In genomic region chr15:77897113-77897895, GRCh38 we compare ENCODE assay signal across 8 cellular contexts.
A peak's percentile ranks its signal among the peaks of the same experiment; 100 is the strongest.
DNase-seq lines count a peak whose midpoint lies in the region; ATAC-seq, FAIRE-seq and TF ChIP-seq lines count a peak whose summit lies in the region.
"Not testable (repeated sequence)": the region's sequence is repeated elsewhere in the genome, so short reads cannot be mapped to it uniquely, and the experiment has no call there.

No MANE protein-coding gene starts in this region.

- not testable (repeated sequence) for H3K4me3 Mint-ChIP-seq in natural killer cell treated with Interleukin-12 subunit alpha and Interleukin-12 subunit beta and Interleukin-15 and Interleukin-18, amount 100 ng/mL, for 72 hours

- H3K27ac ChIP-seq in left ventricle myocardium inferior (replicated peaks); kidney (ENCODE audit: low read depth in 2 of 2, low read length in 2 of 2); lower lobe of right lung; psoas muscle; spleen: not testable (repeated sequence)

- intact Hi-C loops in Right ventricle myocardium inferior (cut with DNase I); left ventricle myocardium inferior (cut with micrococcal nuclease); kidney (cut with DNase I); lower lobe of right lung (cut with DNase I); psoas muscle (cut with DNase I); spleen (cut with DNase I; ENCODE audit: low total_unique reads): not testable (repeated sequence)

- not testable (repeated sequence) for H3K4me1 ChIP-seq in BE2C; left ventricle myocardium inferior; kidney (ENCODE audit: control insufficient read depth in 1 of 2, insufficient read depth in 1 of 2, low read depth in 1 of 2, low read length in 2 of 2); lower lobe of right lung; psoas muscle; spleen

- H3K27ac Mint-ChIP-seq in natural killer cell treated with Interleukin-12 subunit alpha and Interleukin-12 subunit beta and Interleukin-15 and Interleukin-18, amount 100 ng/mL, for 72 hours, result not testable (repeated sequence)

- H3K36me3 ChIP-seq in BE2C; left ventricle myocardium inferior; kidney (ENCODE audit: control insufficient read depth in 1 of 2, insufficient read depth in 2 of 2, low read length in 2 of 2); lower lobe of right lung; psoas muscle (ENCODE audit: insufficient read depth in 1 of 2, low read depth in 1 of 2); spleen: not testable (repeated sequence)

- WGBS in psoas muscle, 3 donors, result 72 to 88% (median 87%) methylated on average over 28 to 37 of the region's 37 CpGs
- WGBS in spleen, 5 donors, result 85 to 96% (median 93%) methylated on average over 14 to 37 of the region's 37 CpGs

- H3K4me1 Mint-ChIP-seq in natural killer cell treated with Interleukin-12 subunit alpha and Interleukin-12 subunit beta and Interleukin-15 and Interleukin-18, amount 100 ng/mL, for 72 hours (ENCODE audit: low read depth in 2 of 2), result not testable (repeated sequence)

- not testable (repeated sequence) for H3K27me3 ChIP-seq in BE2C; left ventricle myocardium inferior (ENCODE audit: low read depth); lower lobe of right lung (ENCODE audit: low read depth); psoas muscle (ENCODE audit: insufficient read depth in 3 of 3, low read length in 2 of 3); spleen (replicated peaks in 1 of 7)

- not testable (repeated sequence) for H3K9me3 ChIP-seq in BE2C; left ventricle myocardium inferior (replicated peaks); kidney (ENCODE audit: control insufficient read depth in 1 of 2, low read length in 2 of 2); lower lobe of right lung; psoas muscle; spleen

- FAIRE-seq in kidney (lab: Jason Lieb, UNC), result not testable (repeated sequence)

- TF ChIP-seq POLR2A in spleen (IDR thresholded peaks at IDR 0.05), result not testable (repeated sequence)

- not testable (repeated sequence) for H3K9ac ChIP-seq in kidney (ENCODE audit: low read length in 2 of 2)

- not testable (repeated sequence) for TF ChIP-seq CTCF in BE2C (IDR thresholded peaks at IDR 0.05; ENCODE audit: low read depth, low read length); left ventricle myocardium inferior (IDR thresholded peaks at IDR 0.05; ENCODE audit: borderline replicate concordance); kidney (IDR thresholded peaks at IDR 0.05; ENCODE audit: borderline replicate concordance, extremely low read depth, insufficient read depth); lower lobe of right lung (IDR thresholded peaks at IDR 0.05); psoas muscle (IDR thresholded peaks at IDR 0.05); spleen (IDR thresholded peaks at IDR 0.05 in 8 of 11, conservative IDR thresholded peaks at IDR 0.05 in 3 of 11)

- H3K9me3 Mint-ChIP-seq in natural killer cell treated with Interleukin-12 subunit alpha and Interleukin-12 subunit beta and Interleukin-15 and Interleukin-18, amount 100 ng/mL, for 72 hours, result not testable (repeated sequence)

- peak; percentile 4 for DNase-seq in BE2C
- DNase-seq in Right ventricle myocardium inferior (ENCODE audit: missing footprints), result peak; percentile 59
- peak; percentile 15 for DNase-seq in left ventricle myocardium inferior
- peak; percentile 73 for DNase-seq in kidney
- DNase-seq in lower lobe of right lung, result peak; percentile 41
- peak; percentile 46 for DNase-seq in natural killer cell treated with Interleukin-12 subunit alpha and Interleukin-12 subunit beta and Interleukin-15 and Interleukin-18, amount 100 ng/mL, for 72 hours (ENCODE audit: low spot score)
- DNase-seq in psoas muscle, result peak; percentile 8 to 35
- DNase-seq in spleen, result peak; percentile 69

- H3K4me3 ChIP-seq in BE2C (ENCODE audit: low read depth, low read length); left ventricle myocardium inferior; kidney (ENCODE audit: low read length in 2 of 2); lower lobe of right lung; psoas muscle; spleen: not testable (repeated sequence)

- H3K36me3 Mint-ChIP-seq in natural killer cell treated with Interleukin-12 subunit alpha and Interleukin-12 subunit beta and Interleukin-15 and Interleukin-18, amount 100 ng/mL, for 72 hours, result not testable (repeated sequence)

- H3K27me3 Mint-ChIP-seq in natural killer cell treated with Interleukin-12 subunit alpha and Interleukin-12 subunit beta and Interleukin-15 and Interleukin-18, amount 100 ng/mL, for 72 hours, result not testable (repeated sequence)

- ATAC-seq in Right ventricle myocardium inferior; lower lobe of right lung; natural killer cell treated with Interleukin-12 subunit alpha and Interleukin-12 subunit beta and Interleukin-15 and Interleukin-18, amount 100 ng/mL, for 72 hours; psoas muscle: not testable (repeated sequence)

Comparison
In these comparisons a context has a peak if more than half of its experiments do, and no peak if none do; other contexts are left out.
1. DNase-seq: peak in every context shown above with its lines; median percentile 73 in kidney; 69 in spleen; 59 in Right ventricle myocardium inferior; 46 in natural killer cell treated with Interleukin-12 subunit alpha and Interleukin-12 subunit beta and Interleukin-15 and Interleukin-18, amount 100 ng/mL, for 72 hours; 41 in lower lobe of right lung; 22 in psoas muscle; 15 in left ventricle myocardium inferior; 4 in BE2C.